ENCODE assay signal across 20 cellular contexts in genomic region chr3:61997112-61997511, GRCh38.
A peak's percentile ranks its signal among the peaks of the same experiment; 100 is the strongest.
DNase-seq lines count a peak whose midpoint lies in the region; ATAC-seq and TF ChIP-seq lines count a peak whose summit lies in the region.
"Had no signal": no experiment of that assay in that cellular context is flagged by ENCODE, and none has a peak within 500 bp of the region (broad histone marks: within the 10 kb centered on the region; RNA-seq: fewer than 3 reads in every experiment).

No MANE protein-coding gene starts in this region.

- ATAC-seq in GM18498 (IDR thresholded peaks at IDR 0.05; ENCODE audit: unreplicated experiment), result no peak
- ATAC-seq: naive thymus-derived CD4-positive, alpha-beta T cell had no signal

- no peaks in the 10 kb centered on the region for H3K9me3 Mint-ChIP-seq in endodermal cell

- H3K4me2 ChIP-seq in osteoblast (ENCODE audit: insufficient read depth, low read length), result no peak overlapping the region

- DNase-seq in ELR (ENCODE audit: low read depth), result peak; percentile 27
- peak; percentile 99 for DNase-seq in NCI-H82 treated with DMSO at 0.1 percent for 48 hours (lab: John Stamatoyannopoulos, UW; ENCODE audit: unreplicated experiment)
- DNase-seq in endodermal cell, result no peak
- peak; percentile 37 for DNase-seq in osteoblast (ENCODE audit: insufficient read length, low spot score, missing footprints)
- no peak for DNase-seq in cortex of kidney (lab: John Stamatoyannopoulos, UW)
- no peak for DNase-seq in COLO829 (ENCODE audit: low spot score)
- DNase-seq: activated CD4-positive, alpha-beta T cell treated with anti-CD3 and anti-CD28 coated beads, Interleukin-2, amount 50 U/mL, for 4 hours; amygdala; COR-L47; foreskin melanocyte; naive thymus-derived CD4-positive, alpha-beta T cell; NCI-H2081 treated with DMSO at 0.1 percent for 48 hours; NCI-H446 treated with DMSO at 0.1 percent for 48 hours; ovary; sigmoid colon; stimulated activated naive CD4-positive, alpha-beta T cell treated with Interleukin-2 at 50 U/mL for 16 hours had no signal

- TF ChIP-seq CTCF in endodermal cell (conservative IDR thresholded peaks at IDR 0.05) (no peak), osteoblast (IDR thresholded peaks at IDR 0.05; ENCODE audit: extremely low read depth, low read depth, low read length) (no peak)

- no peaks in the 10 kb centered on the region for H3K79me2 ChIP-seq in osteoblast (ENCODE audit: insufficient read depth, low read length)

- H3K9ac ChIP-seq in endodermal cell (ENCODE audit: extremely low read depth, low read length, poor library complexity, severe bottlenecking), result no peak overlapping the region

- peaks cover 21% of the 10 kb centered on the region for H3K4me1 Mint-ChIP-seq in endodermal cell
- H3K4me1 Mint-ChIP-seq: central memory CD8-positive, alpha-beta T cell; memory B cell; naive thymus-derived CD4-positive, alpha-beta T cell had no signal

- H3K36me3 ChIP-seq in endodermal cell (ENCODE audit: control insufficient read depth, insufficient read depth, low read length) (no peaks in the 10 kb centered on the region), osteoblast (ENCODE audit: insufficient read depth, low read length) (no peaks in the 10 kb centered on the region)
- H3K36me3 ChIP-seq: ovary, sigmoid colon had no signal

- H2AFZ ChIP-seq in osteoblast (ENCODE audit: low read length), result no peak overlapping the region

- peaks cover 5% of the 10 kb centered on the region for H3K27me3 ChIP-seq in endodermal cell (ENCODE audit: control insufficient read depth, insufficient read depth, low read length, poor library complexity, severe bottlenecking)
- no peaks in the 10 kb centered on the region for H3K27me3 ChIP-seq in osteoblast (ENCODE audit: insufficient read depth, low read length)
- H3K27me3 ChIP-seq: ovary, sigmoid colon had no signal

- H3K36me3 Mint-ChIP-seq in endodermal cell (ENCODE audit: low read depth), result peaks cover 6% of the 10 kb centered on the region
- H3K36me3 Mint-ChIP-seq: naive thymus-derived CD4-positive, alpha-beta T cell had no signal

- no peaks in the 10 kb centered on the region for H3K9me3 ChIP-seq in endodermal cell (ENCODE audit: control insufficient read depth, low read length)
- no peaks in the 10 kb centered on the region for H3K9me3 ChIP-seq in osteoblast (ENCODE audit: low read depth, low read length)
- H3K9me3 ChIP-seq: ovary, sigmoid colon had no signal

- peak overlapping the region; percentile 48 for H3K27ac Mint-ChIP-seq in endodermal cell
- H3K27ac Mint-ChIP-seq: memory B cell; naive thymus-derived CD4-positive, alpha-beta T cell had no signal

- H4K20me1 ChIP-seq in osteoblast (ENCODE audit: insufficient read depth, low read length), result no peaks in the 10 kb centered on the region

- peaks cover 11% of the 10 kb centered on the region for H3K27me3 Mint-ChIP-seq in endodermal cell (ENCODE audit: insufficient read depth)
- H3K27me3 Mint-ChIP-seq: central memory CD8-positive, alpha-beta T cell; memory B cell had no signal

- H3K4me3 Mint-ChIP-seq in endodermal cell, result no peak overlapping the region
- H3K4me3 Mint-ChIP-seq: central memory CD8-positive, alpha-beta T cell; memory B cell; naive thymus-derived CD4-positive, alpha-beta T cell had no signal

- H3K4me3 ChIP-seq in endodermal cell (ENCODE audit: low read length) (no peak overlapping the region), osteoblast (ENCODE audit: insufficient read depth, low read length) (no peak overlapping the region)
- H3K4me3 ChIP-seq: ovary, sigmoid colon had no signal

- WGBS in endodermal cell (ENCODE audit: insufficient coverage in 1 of 2, insufficient read length in 1 of 2), 2 experiments, result 71 to 79% methylated on average over 4 of the region's 4 CpGs

- H3K4me1 ChIP-seq in endodermal cell (ENCODE audit: control insufficient read depth, insufficient read depth, low read length), result peaks cover 4% of the 10 kb centered on the region
- H3K4me1 ChIP-seq in osteoblast (ENCODE audit: insufficient read depth, low read length), result no peaks in the 10 kb centered on the region

- H3K27ac ChIP-seq in endodermal cell (ENCODE audit: low read depth, low read length) (no peak overlapping the region), osteoblast (ENCODE audit: low read depth, low read length) (no peak overlapping the region)
- H3K27ac ChIP-seq: ovary, VCaP had no signal

Comparison
In these comparisons a context has a peak if more than half of its experiments do, and no peak if none do; other contexts are left out.
1. DNase-seq: peak in ELR (single experiment), NCI-H82 treated with DMSO at 0.1 percent for 48 hours (single experiment) and osteoblast (single experiment); none in endodermal cell (single experiment), cortex of kidney (single experiment) and COLO829 (single experiment).